2 cellular contexts compared by ENCODE assay signal in genomic region chr19:4445963-4446668, GRCh38.
TF ChIP-seq lines count a peak whose summit lies in the region.

No MANE protein-coding gene starts in this region.

TF ChIP-seq in SK-N-SH, 30 proteins besides CTCF, POLR2A, EP300 and RAD21 (continued from another document):
- no peak for TF ChIP-seq CHD2 (IDR thresholded peaks at IDR 0.05; ENCODE audit: low read length, partially characterized antibody)
- TF ChIP-seq MEF2A (IDR thresholded peaks at IDR 0.05; ENCODE audit: borderline replicate concordance, low read depth), result no peak
- no peak for TF ChIP-seq TCF12 (IDR thresholded peaks at IDR 0.05)
- TF ChIP-seq, protein P1, sequence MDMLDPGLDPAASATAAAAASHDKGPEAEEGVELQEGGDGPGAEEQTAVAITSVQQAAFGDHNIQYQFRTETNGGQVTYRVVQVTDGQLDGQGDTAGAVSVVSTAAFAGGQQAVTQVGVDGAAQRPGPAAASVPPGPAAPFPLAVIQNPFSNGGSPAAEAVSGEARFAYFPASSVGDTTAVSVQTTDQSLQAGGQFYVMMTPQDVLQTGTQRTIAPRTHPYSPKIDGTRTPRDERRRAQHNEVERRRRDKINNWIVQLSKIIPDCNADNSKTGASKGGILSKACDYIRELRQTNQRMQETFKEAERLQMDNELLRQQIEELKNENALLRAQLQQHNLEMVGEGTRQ (IDR thresholded peaks at IDR 0.05; ENCODE audit: borderline replicate concordance, low read depth, low read length), result no peak
- no peak for TF ChIP-seq RXRA (IDR thresholded peaks at IDR 0.05; ENCODE audit: borderline replicate concordance, low read depth)
- TF ChIP-seq MXI1 (IDR thresholded peaks at IDR 0.05; ENCODE audit: low read depth, low read length), result no peak
- no peak for TF ChIP-seq NRF1 (IDR thresholded peaks at IDR 0.05; ENCODE audit: low read depth, low read length)
- TF ChIP-seq SMC3 (IDR thresholded peaks at IDR 0.05; ENCODE audit: low read depth, low read length), result no peak
- no peak for TF ChIP-seq ELF1 (IDR thresholded peaks at IDR 0.05)
- TF ChIP-seq IRF3 (IDR thresholded peaks at IDR 0.05; ENCODE audit: low read depth, low read length), result no peak
- no peak for TF ChIP-seq NFIC (IDR thresholded peaks at IDR 0.05; ENCODE audit: borderline replicate concordance)
- no peak for TF ChIP-seq USF1 (IDR thresholded peaks at IDR 0.05; ENCODE audit: borderline replicate concordance, low read depth)
- no peak for TF ChIP-seq RFX5 (IDR thresholded peaks at IDR 0.05; ENCODE audit: low read length)
- TF ChIP-seq GATA2 (CRISPR knock-in tag; IDR thresholded peaks at IDR 0.05), result no peak
- TF ChIP-seq JUND (IDR thresholded peaks at IDR 0.05), result no peak
- TF ChIP-seq FOXJ3 (CRISPR knock-in tag; IDR thresholded peaks at IDR 0.05), result no peak

TF ChIP-seq in SK-N-SH treated with all-trans-retinoic acid at 6 μM for 48 hours, 23 proteins besides CTCF, POLR2A, EP300 and RAD21 (continued from another document):
- TF ChIP-seq, protein P2, sequence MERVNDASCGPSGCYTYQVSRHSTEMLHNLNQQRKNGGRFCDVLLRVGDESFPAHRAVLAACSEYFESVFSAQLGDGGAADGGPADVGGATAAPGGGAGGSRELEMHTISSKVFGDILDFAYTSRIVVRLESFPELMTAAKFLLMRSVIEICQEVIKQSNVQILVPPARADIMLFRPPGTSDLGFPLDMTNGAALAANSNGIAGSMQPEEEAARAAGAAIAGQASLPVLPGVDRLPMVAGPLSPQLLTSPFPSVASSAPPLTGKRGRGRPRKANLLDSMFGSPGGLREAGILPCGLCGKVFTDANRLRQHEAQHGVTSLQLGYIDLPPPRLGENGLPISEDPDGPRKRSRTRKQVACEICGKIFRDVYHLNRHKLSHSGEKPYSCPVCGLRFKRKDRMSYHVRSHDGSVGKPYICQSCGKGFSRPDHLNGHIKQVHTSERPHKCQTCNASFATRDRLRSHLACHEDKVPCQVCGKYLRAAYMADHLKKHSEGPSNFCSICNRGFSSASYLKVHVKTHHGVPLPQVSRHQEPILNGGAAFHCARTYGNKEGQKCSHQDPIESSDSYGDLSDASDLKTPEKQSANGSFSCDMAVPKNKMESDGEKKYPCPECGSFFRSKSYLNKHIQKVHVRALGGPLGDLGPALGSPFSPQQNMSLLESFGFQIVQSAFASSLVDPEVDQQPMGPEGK (CRISPR knock-in tag; IDR thresholded peaks at IDR 0.05; ENCODE audit: borderline replicate concordance), result no peak
- TF ChIP-seq ESRRG (CRISPR knock-in tag; IDR thresholded peaks at IDR 0.05) (no peak), OSR1 (CRISPR knock-in tag; IDR thresholded peaks at IDR 0.05) (no peak), ZNF8 (CRISPR knock-in tag; IDR thresholded peaks at IDR 0.05) (no peak), TCF4 (CRISPR knock-in tag; IDR thresholded peaks at IDR 0.05; ENCODE audit: borderline replicate concordance) (no peak), GLIS3 (CRISPR knock-in tag; IDR thresholded peaks at IDR 0.05) (no peak), BACH2 (CRISPR knock-in tag; IDR thresholded peaks at IDR 0.05; ENCODE audit: borderline replicate concordance) (no peak), CSDC2 (CRISPR knock-in tag; IDR thresholded peaks at IDR 0.05) (no peak), ZFP30 (CRISPR knock-in tag; IDR thresholded peaks at IDR 0.05) (no peak), ZNF565 (CRISPR knock-in tag; conservative IDR thresholded peaks at IDR 0.05; ENCODE audit: low read depth) (no peak), ZNF70 (CRISPR knock-in tag; IDR thresholded peaks at IDR 0.05) (no peak)
